19 cellular contexts compared by ENCODE assay signal in genomic region chr11:64347171-64347867, GRCh38. TPM values are rescaled to one million over a fixed set of nuclear protein-coding genes. Genes with fewer than 3 reads are reported as not detected.
DNase-seq lines count a peak whose midpoint lies in the region; ATAC-seq, FAIRE-seq and TF ChIP-seq lines count a peak whose summit lies in the region.
"Had no signal": no experiment of that assay in that cellular context is flagged by ENCODE, and none has a peak within 500 bp of the region (broad histone marks: within the 10 kb centered on the region; RNA-seq: fewer than 3 reads in every experiment).

No MANE protein-coding gene starts in this region.

- peak overlapping the region; percentile 63 for H3K27ac ChIP-seq in HL-60 (replicated peaks)
- peak overlapping the region; percentile 53 for H3K27ac ChIP-seq in keratinocyte (ENCODE audit: control insufficient read depth, insufficient read depth, low read length)
- no peak overlapping the region for H3K27ac ChIP-seq in ascending aorta
- H3K27ac ChIP-seq: BLaER1, left lung, thoracic aorta had no signal

- no peaks in the 10 kb centered on the region for H3K79me2 ChIP-seq in keratinocyte (ENCODE audit: control insufficient read depth, insufficient read depth, low read length)

- peak overlapping the region; percentile 3 for H3K4me2 ChIP-seq in keratinocyte (ENCODE audit: control insufficient read depth, extremely low read depth, insufficient read depth, low read depth, low read length)
- H3K4me2 ChIP-seq: smooth muscle cell had no signal

- H3K4me3 ChIP-seq in HL-60 (replicated peaks; ENCODE audit: insufficient read depth, low read length) (no peak overlapping the region), keratinocyte (ENCODE audit: control insufficient read depth in 2 of 3, extremely low read depth in 1 of 3, insufficient read depth in 2 of 3, low read depth in 1 of 3, low read length in 3 of 3) (no peak overlapping the region), ascending aorta (no peak overlapping the region)
- H3K4me3 ChIP-seq: BLaER1, HAP-1, left lung, smooth muscle cell, thoracic aorta had no signal

- H3K4me1 Mint-ChIP-seq in endothelial cell (ENCODE audit: unreplicated experiment) = no peaks in the 10 kb centered on the region

- peaks cover 3% of the 10 kb centered on the region for H3K36me3 Mint-ChIP-seq in endothelial cell (ENCODE audit: low read depth, unreplicated experiment)

- H3K27ac Mint-ChIP-seq in endothelial cell (ENCODE audit: unreplicated experiment) = no peak overlapping the region
- H3K27ac Mint-ChIP-seq: progenitor cell of endocrine pancreas; T-helper 2 cell treated with Interferon-gamma antibody and Interleukin-4, amounts not matched to agents 5 μg/mL and 100 μg/mL, for 36 hours had no signal

- peak; percentile 85 for FAIRE-seq in keratinocyte (lab: Jason Lieb, UNC)

- no peaks in the 10 kb centered on the region for H3K9me1 ChIP-seq in keratinocyte (ENCODE audit: control insufficient read depth, extremely low read depth, insufficient read depth, low read length)

- H3K36me3 ChIP-seq in keratinocyte (ENCODE audit: control insufficient read depth in 2 of 2, extremely low read depth in 1 of 2, insufficient read depth in 2 of 2, low read length in 2 of 2) (no peaks in the 10 kb centered on the region), ascending aorta (no peaks in the 10 kb centered on the region)
- H3K36me3 ChIP-seq: HAP-1, thoracic aorta had no signal

- H3K4me1 ChIP-seq in keratinocyte (ENCODE audit: control insufficient read depth, extremely low read depth, insufficient read depth, low read length) = peaks cover 28% of the 10 kb centered on the region
- H3K4me1 ChIP-seq in ascending aorta = peaks cover 0 to 1% of the 10 kb centered on the region in 2 donors

- TF ChIP-seq CTCF in HL-60 (IDR thresholded peaks at IDR 0.05; ENCODE audit: insufficient read depth, low read length) (no peak), keratinocyte (optimal IDR thresholded peaks at IDR 0.05 in 1 of 3, IDR thresholded peaks at IDR 0.05 in 1 of 3, conservative IDR thresholded peaks at IDR 0.05 in 1 of 3; ENCODE audit: extremely low read depth in 1 of 3, insufficient read depth in 2 of 3, low read length in 3 of 3) (no peak), endothelial cell (IDR thresholded peaks at IDR 0.05; ENCODE audit: unreplicated experiment) (no peak), ascending aorta (IDR thresholded peaks at IDR 0.05) (no peak)

- ATAC-seq in GM21367 (IDR thresholded peaks at IDR 0.05; ENCODE audit: unreplicated experiment) = no peak
- ATAC-seq: left lung had no signal

- no peak overlapping the region for H3K4me3 Mint-ChIP-seq in endothelial cell (ENCODE audit: unreplicated experiment)
- H3K4me3 Mint-ChIP-seq: T-helper 2 cell treated with Interferon-gamma antibody and Interleukin-4, amounts not matched to agents 5 μg/mL and 100 μg/mL, for 36 hours had no signal

- H2AFZ ChIP-seq in keratinocyte (ENCODE audit: control insufficient read depth, low read length) = peak overlapping the region; percentile 50

- no peaks in the 10 kb centered on the region for H3K9me3 Mint-ChIP-seq in endothelial cell (ENCODE audit: unreplicated experiment)
- H3K9me3 Mint-ChIP-seq: T-helper 2 cell treated with Interferon-gamma antibody and Interleukin-4, amounts not matched to agents 5 μg/mL and 100 μg/mL, for 36 hours had no signal

- H4K20me1 ChIP-seq in keratinocyte (ENCODE audit: control insufficient read depth, extremely low read depth, insufficient read depth, low read length) = no peaks in the 10 kb centered on the region

- DNase-seq in ELR (ENCODE audit: low read depth) (peak; percentile 19), HL-60 (ENCODE audit: low read depth in 1 of 2, low spot score in 1 of 2) (peak; percentile 70 to 84), SKM-1 treated with dmso at 0.1 percent for 144 hours (lab: John Stamatoyannopoulos, UW; ENCODE audit: unreplicated experiment) (peak; percentile 56), keratinocyte (ENCODE audit: low read depth, low spot score) (no peak), endothelial cell (ENCODE audit: low spot score) (no peak), ascending aorta (ENCODE audit: low spot score in 2 of 2) (no peak)
- DNase-seq: activated CD4-positive, alpha-beta T cell treated with anti-CD3 and anti-CD28 coated beads for 1 hour; cerebellar nuclear complex; DMS153; foreskin melanocyte; left lung; MM.1S had no signal

- no peaks in the 10 kb centered on the region for H3K9me3 ChIP-seq in keratinocyte (ENCODE audit: control insufficient read depth, low read depth, low read length)
- no peaks in the 10 kb centered on the region for H3K9me3 ChIP-seq in ascending aorta
- H3K9me3 ChIP-seq: BLaER1, HAP-1, left lung, thoracic aorta had no signal

- intact Hi-C loops in ascending aorta (cut with DNase I) = no loop called here

- dilution Hi-C loops in keratinocyte (cut with MboI; ENCODE audit: extremely low pct_ligation_motif_present, low sequenced_read_pairs) = no loop called here

- H3K27me3 ChIP-seq in HL-60 (ENCODE audit: insufficient read depth, poor library complexity, severe bottlenecking) = no peaks in the 10 kb centered on the region
- H3K27me3 ChIP-seq in keratinocyte (ENCODE audit: control insufficient read depth, extremely low read depth, insufficient read depth, low read length) = no peaks in the 10 kb centered on the region
- no peaks in the 10 kb centered on the region for H3K27me3 ChIP-seq in ascending aorta
- H3K27me3 ChIP-seq: BLaER1, left lung had no signal

- no peak overlapping the region for H3K9ac ChIP-seq in keratinocyte (ENCODE audit: control insufficient read depth, extremely low read depth, insufficient read depth, low read length)
- H3K9ac ChIP-seq: BLaER1 had no signal

- peaks cover 10% of the 10 kb centered on the region for H3K27me3 Mint-ChIP-seq in endothelial cell (ENCODE audit: unreplicated experiment)

RNA-seq across cellular contexts. Expression of gene CCDC88B, which starts 7.3 kb away (rescaled TPM):
- 2.9 to 5.3 TPM (median 3.7 TPM) in 3 replicates for polyA plus RNA-seq in keratinocyte
- 0.54 TPM for polyA plus RNA-seq in keratinocyte (2011; ENCODE audit: low read depth)
- polyA plus RNA-seq in keratinocyte (2011; cell fraction: cytosol; rRNA removed) = 0.83 and 2.4 TPM in 2 replicates
- polyA plus RNA-seq in keratinocyte (2011; cell fraction: nucleus; rRNA removed) = 12.0 and 18.8 TPM in 2 replicates
- polyA plus RNA-seq in keratinocyte (2012; ENCODE audit: low replicate concordance) = 1.0 and 5.5 TPM in 2 replicates
- polyA minus RNA-seq in keratinocyte = 1.9 to 3.3 TPM (median 2.4 TPM) in 3 replicates
- 2.9 TPM for polyA minus RNA-seq in keratinocyte (2011; cell fraction: cytosol; rRNA and poly(A)+ RNA removed)
- polyA minus RNA-seq in keratinocyte (2011; cell fraction: nucleus; rRNA and poly(A)+ RNA removed) = 2.1 and 3.0 TPM in 2 replicates
- total RNA-seq in endothelial cell (ENCODE audit: unreplicated experiment) = 8.3 TPM
- total RNA-seq in ascending aorta = 5.1 TPM

RNA-seq across cellular contexts. Expression of gene RPS6KA4, which starts 11.6 kb away (rescaled TPM):
- 46.5 to 62.7 TPM (median 52.4 TPM) in 3 replicates for polyA plus RNA-seq in keratinocyte
- polyA plus RNA-seq in keratinocyte (2011; ENCODE audit: low read depth) = 19.1 TPM
- polyA plus RNA-seq in keratinocyte (2011; cell fraction: cytosol; rRNA removed) = 28.5 and 47.0 TPM in 2 replicates
- 62.1 and 78.3 TPM in 2 replicates for polyA plus RNA-seq in keratinocyte (2011; cell fraction: nucleus; rRNA removed)
- polyA plus RNA-seq in keratinocyte (2012; ENCODE audit: low replicate concordance) = 27.9 and 94.1 TPM in 2 replicates
- 57.2 to 88.9 TPM (median 85.7 TPM) in 3 replicates for polyA minus RNA-seq in keratinocyte
- polyA minus RNA-seq in keratinocyte (2011; cell fraction: cytosol; rRNA and poly(A)+ RNA removed) = 128 TPM
- polyA minus RNA-seq in keratinocyte (2011; cell fraction: nucleus; rRNA and poly(A)+ RNA removed) = 74.3 and 75.5 TPM in 2 replicates
- total RNA-seq in endothelial cell (ENCODE audit: unreplicated experiment) (37.5 TPM), ascending aorta (81.5 TPM)

RNA-seq across cellular contexts. Expression of gene PRDX5, which starts 29.4 kb away (rescaled TPM):
- 590 to 817 TPM (median 591 TPM) in 3 replicates for polyA plus RNA-seq in keratinocyte
- 124 TPM for polyA plus RNA-seq in keratinocyte (2011; ENCODE audit: low read depth)
- polyA plus RNA-seq in keratinocyte (2011; cell fraction: cytosol; rRNA removed) = 440 and 697 TPM in 2 replicates
- polyA plus RNA-seq in keratinocyte (2011; cell fraction: nucleus; rRNA removed) = 319 and 355 TPM in 2 replicates
- 463 and 515 TPM in 2 replicates for polyA plus RNA-seq in keratinocyte (2012; ENCODE audit: low replicate concordance)
- 146 to 217 TPM (median 180 TPM) in 3 replicates for polyA minus RNA-seq in keratinocyte
- polyA minus RNA-seq in keratinocyte (2011; cell fraction: cytosol; rRNA and poly(A)+ RNA removed) = 299 TPM
- 43.8 and 51.7 TPM in 2 replicates for polyA minus RNA-seq in keratinocyte (2011; cell fraction: nucleus; rRNA and poly(A)+ RNA removed)
- total RNA-seq in endothelial cell (ENCODE audit: unreplicated experiment) (264 TPM), ascending aorta (153 TPM)

RNA-seq across cellular contexts. Expression of gene TRMT112, which starts 30.0 kb away (rescaled TPM):
- polyA plus RNA-seq in keratinocyte = 238 to 408 TPM (median 297 TPM) in 3 replicates
- polyA plus RNA-seq in keratinocyte (2011; ENCODE audit: low read depth) = 46.0 TPM
- polyA plus RNA-seq in keratinocyte (2011; cell fraction: cytosol; rRNA removed) = 221 and 340 TPM in 2 replicates
- polyA plus RNA-seq in keratinocyte (2011; cell fraction: nucleus; rRNA removed) = 140 and 145 TPM in 2 replicates
- polyA plus RNA-seq in keratinocyte (2012; ENCODE audit: low replicate concordance) = 333 and 344 TPM in 2 replicates
- 54.1 to 102 TPM (median 58.6 TPM) in 3 replicates for polyA minus RNA-seq in keratinocyte
- 173 TPM for polyA minus RNA-seq in keratinocyte (2011; cell fraction: cytosol; rRNA and poly(A)+ RNA removed)
- 23.8 and 26.3 TPM in 2 replicates for polyA minus RNA-seq in keratinocyte (2011; cell fraction: nucleus; rRNA and poly(A)+ RNA removed)
- total RNA-seq in endothelial cell (ENCODE audit: unreplicated experiment) (138 TPM), ascending aorta (384 TPM)

RNA-seq across cellular contexts. Expression of gene ESRRA, which starts 42.0 kb away (rescaled TPM):
- polyA plus RNA-seq in keratinocyte = 20.8 to 33.9 TPM (median 25.9 TPM) in 3 replicates
- 6.2 TPM for polyA plus RNA-seq in keratinocyte (2011; ENCODE audit: low read depth)
- 13.5 and 32.9 TPM in 2 replicates for polyA plus RNA-seq in keratinocyte (2011; cell fraction: cytosol; rRNA removed)
- 26.2 and 37.4 TPM in 2 replicates for polyA plus RNA-seq in keratinocyte (2011; cell fraction: nucleus; rRNA removed)
- polyA plus RNA-seq in keratinocyte (2012; ENCODE audit: low replicate concordance) = 31.4 and 31.7 TPM in 2 replicates
- 9.4 to 20.5 TPM (median 17.5 TPM) in 3 replicates for polyA minus RNA-seq in keratinocyte
- polyA minus RNA-seq in keratinocyte (2011; cell fraction: cytosol; rRNA and poly(A)+ RNA removed) = 58.5 TPM
- 18.3 and 22.3 TPM in 2 replicates for polyA minus RNA-seq in keratinocyte (2011; cell fraction: nucleus; rRNA and poly(A)+ RNA removed)
- total RNA-seq in endothelial cell (ENCODE audit: unreplicated experiment) = 42.3 TPM
- total RNA-seq in ascending aorta = 53.4 TPM

Comparison
In these comparisons a context has a peak if more than half of its experiments do, and no peak if none do; other contexts are left out.
1. DNase-seq: peak in ELR (single experiment), HL-60 (2 of 2) and SKM-1 treated with dmso at 0.1 percent for 144 hours (single experiment); none in keratinocyte (single experiment), endothelial cell (single experiment) and ascending aorta (0 of 2).
2. H3K27ac ChIP-seq: peak in HL-60 (single experiment) and keratinocyte (single experiment); none in ascending aorta (0 of 2).